In the genomic region with DNA sequence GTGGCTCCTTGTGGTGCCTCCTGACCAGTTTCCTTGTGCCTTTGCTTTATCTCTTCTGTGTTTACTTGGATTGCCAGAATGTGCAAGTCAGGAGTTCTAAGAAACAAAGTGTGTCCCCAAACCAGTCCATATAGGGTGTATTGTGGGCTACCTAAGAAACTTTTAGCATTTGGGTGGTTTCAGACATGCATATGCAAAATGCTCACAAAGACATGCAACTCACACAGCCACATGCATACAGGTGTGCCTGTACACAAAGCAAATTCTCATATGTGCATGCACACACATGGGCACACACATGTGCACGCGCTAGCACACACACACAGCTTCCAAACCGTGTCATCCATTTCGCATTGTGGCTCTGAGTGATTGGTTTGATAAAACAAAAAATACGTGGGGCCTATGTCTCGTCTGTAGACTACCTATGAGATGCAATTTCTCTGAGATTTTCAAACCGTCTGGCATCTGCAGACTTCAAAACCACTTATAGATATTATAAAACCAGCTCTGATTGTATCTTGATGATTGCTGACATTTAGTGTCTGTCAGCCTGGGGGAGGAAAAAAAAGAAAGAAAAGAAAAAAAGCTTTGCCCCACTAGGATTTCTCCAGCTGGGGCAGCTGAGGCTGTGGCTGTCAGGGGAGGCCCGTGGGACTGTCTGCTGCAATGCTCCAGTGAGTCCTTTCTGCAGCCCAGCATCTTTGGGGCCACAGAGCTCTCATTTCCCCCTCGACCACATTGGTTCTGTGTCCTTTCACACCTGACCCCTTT, we compare ENCODE assay signal across 11 cellular contexts.
DNase-seq lines count a peak whose midpoint lies in the region; ATAC-seq, FAIRE-seq and TF ChIP-seq lines count a peak whose summit lies in the region.
"Had no signal": no experiment of that assay in that cellular context is flagged by ENCODE, and none has a peak within 500 bp of the region (broad histone marks: within the 10 kb centered on the region; RNA-seq: fewer than 3 reads in every experiment).

No MANE protein-coding gene starts in this region.

- no peaks in the 10 kb centered on the region for H3K4me1 Mint-ChIP-seq in activated CD8-positive, alpha-beta T cell treated with anti-CD3 and anti-CD28 coated beads, Interleukin-2, amount 10 ng/mL, durations not matched to agents 7 days and 5 days (ENCODE audit: low read depth)
- H3K4me1 Mint-ChIP-seq in activated CD4-positive, alpha-beta T cell treated with anti-CD3 and anti-CD28 coated beads, Interleukin-2, amount 10 ng/mL, durations not matched to agents 7 days and 5 days: no peaks in the 10 kb centered on the region
- H3K4me1 Mint-ChIP-seq: stimulated activated naive CD8-positive, alpha-beta T cell treated with anti-CD3 and anti-CD28 coated beads, Interleukin-15, amount 100 ng/mL, for 72 hours had no signal

- peaks cover 0 to 20% (median 0%) of the 10 kb centered on the region in 45 donors for H3K27me3 ChIP-seq in dorsolateral prefrontal cortex

- H3K4me3 Mint-ChIP-seq in activated CD8-positive, alpha-beta T cell treated with anti-CD3 and anti-CD28 coated beads, Interleukin-2, amount 10 ng/mL, durations not matched to agents 7 days and 5 days: no peak overlapping the region
- no peak overlapping the region for H3K4me3 Mint-ChIP-seq in activated CD4-positive, alpha-beta T cell treated with anti-CD3 and anti-CD28 coated beads, Interleukin-2, amount 10 ng/mL, durations not matched to agents 7 days and 5 days
- H3K4me3 Mint-ChIP-seq: activated CD8-positive, alpha-beta T cell treated with anti-CD3 and anti-CD28 coated beads for 36 hours; stimulated activated naive CD8-positive, alpha-beta T cell treated with anti-CD3 and anti-CD28 coated beads, Interleukin-15, amount 100 ng/mL, for 72 hours had no signal

- peak; percentile 89 for ATAC-seq in GM21367 (IDR thresholded peaks at IDR 0.05; ENCODE audit: unreplicated experiment)
- peak; percentile 94 for ATAC-seq in HG03095 (IDR thresholded peaks at IDR 0.05; ENCODE audit: unreplicated experiment)
- no peak for ATAC-seq in activated CD8-positive, alpha-beta T cell treated with anti-CD3 and anti-CD28 coated beads, Interleukin-2, amount 10 ng/mL, durations not matched to agents 7 days and 5 days
- ATAC-seq: activated CD8-positive, alpha-beta T cell treated with anti-CD3 and anti-CD28 coated beads for 36 hours; stimulated activated naive CD8-positive, alpha-beta T cell treated with anti-CD3 and anti-CD28 coated beads, Interleukin-15, amount 100 ng/mL, for 72 hours had no signal

- CTCF ChIA-PET in activated CD8-positive, alpha-beta T cell treated with anti-CD3 and anti-CD28 coated beads, Interleukin-2, amount 10 ng/mL, durations not matched to agents 7 days and 5 days (lab: Charles Lee): no interaction called here
- CTCF ChIA-PET in activated CD4-positive, alpha-beta T cell treated with anti-CD3 and anti-CD28 coated beads, Interleukin-2, amount 10 ng/mL, durations not matched to agents 7 days and 5 days (lab: Charles Lee): no interaction called here

- H3K27ac ChIP-seq in VCaP (peak overlapping the region; percentile 39; the same call in 1 of the 2 replicates), dorsolateral prefrontal cortex (no peak overlapping the region)
- H3K27ac ChIP-seq: lower lobe of right lung had no signal

- peak; percentile 30 for FAIRE-seq in GM12892 (lab: Jason Lieb, UNC)

- H3K27ac Mint-ChIP-seq in activated CD8-positive, alpha-beta T cell treated with anti-CD3 and anti-CD28 coated beads, Interleukin-2, amount 10 ng/mL, durations not matched to agents 7 days and 5 days: no peak overlapping the region
- H3K27ac Mint-ChIP-seq in activated CD4-positive, alpha-beta T cell treated with anti-CD3 and anti-CD28 coated beads, Interleukin-2, amount 10 ng/mL, durations not matched to agents 7 days and 5 days: no peak overlapping the region
- H3K27ac Mint-ChIP-seq: activated CD8-positive, alpha-beta T cell treated with anti-CD3 and anti-CD28 coated beads for 36 hours; stimulated activated naive CD8-positive, alpha-beta T cell treated with anti-CD3 and anti-CD28 coated beads, Interleukin-15, amount 100 ng/mL, for 72 hours had no signal

- POLR2A ChIA-PET in activated CD8-positive, alpha-beta T cell treated with anti-CD3 and anti-CD28 coated beads, Interleukin-2, amount 10 ng/mL, durations not matched to agents 7 days and 5 days (lab: Charles Lee): no interaction called here
- POLR2A ChIA-PET in activated CD4-positive, alpha-beta T cell treated with anti-CD3 and anti-CD28 coated beads, Interleukin-2, amount 10 ng/mL, durations not matched to agents 7 days and 5 days (lab: Charles Lee): no interaction called here

- TF ChIP-seq CTCF in VCaP (conservative IDR thresholded peaks at IDR 0.05) (no peak), dorsolateral prefrontal cortex (IDR thresholded peaks at IDR 0.05 in 54 of 56, conservative IDR thresholded peaks at IDR 0.05 in 2 of 56; ENCODE audit: low read depth in 1 of 56, partially characterized antibody in 56 of 56) (no peak)

- no peak overlapping the region for H3K4me3 ChIP-seq in dorsolateral prefrontal cortex
- H3K4me3 ChIP-seq: lower lobe of right lung had no signal

- DNase-seq in GM12892 (ENCODE audit: insufficient read length): no peak
- DNase-seq in activated CD8-positive, alpha-beta T cell treated with anti-CD3 and anti-CD28 coated beads, Interleukin-2, amount 10 ng/mL, durations not matched to agents 7 days and 5 days: no peak
- no peak for DNase-seq in Kasumi-1 (lab: John Stamatoyannopoulos, UW)
- no peak for DNase-seq in activated CD4-positive, alpha-beta T cell treated with anti-CD3 and anti-CD28 coated beads, Interleukin-2, amount 10 ng/mL, durations not matched to agents 7 days and 5 days
- no peak for DNase-seq in dorsolateral prefrontal cortex
- DNase-seq: activated CD8-positive, alpha-beta T cell treated with anti-CD3 and anti-CD28 coated beads for 36 hours; lower lobe of right lung; stimulated activated naive CD8-positive, alpha-beta T cell treated with anti-CD3 and anti-CD28 coated beads, Interleukin-15, amount 100 ng/mL, for 72 hours had no signal

- TF ChIP-seq POLR2A in GM12892 (IDR thresholded peaks at IDR 0.05; ENCODE audit: low read depth, low read length): no peak

- intact Hi-C loops in dorsolateral prefrontal cortex (cut with DNase I): no loop called here

- no peaks in the 10 kb centered on the region for H3K9me3 Mint-ChIP-seq in activated CD8-positive, alpha-beta T cell treated with anti-CD3 and anti-CD28 coated beads, Interleukin-2, amount 10 ng/mL, durations not matched to agents 7 days and 5 days (ENCODE audit: insufficient read depth)
- peaks cover 5% of the 10 kb centered on the region for H3K9me3 Mint-ChIP-seq in activated CD4-positive, alpha-beta T cell treated with anti-CD3 and anti-CD28 coated beads, Interleukin-2, amount 10 ng/mL, durations not matched to agents 7 days and 5 days

- no peaks in the 10 kb centered on the region for H3K27me3 Mint-ChIP-seq in activated CD8-positive, alpha-beta T cell treated with anti-CD3 and anti-CD28 coated beads, Interleukin-2, amount 10 ng/mL, durations not matched to agents 7 days and 5 days (ENCODE audit: low read depth)
- no peaks in the 10 kb centered on the region for H3K27me3 Mint-ChIP-seq in activated CD4-positive, alpha-beta T cell treated with anti-CD3 and anti-CD28 coated beads, Interleukin-2, amount 10 ng/mL, durations not matched to agents 7 days and 5 days
- H3K27me3 Mint-ChIP-seq: stimulated activated naive CD8-positive, alpha-beta T cell treated with anti-CD3 and anti-CD28 coated beads, Interleukin-15, amount 100 ng/mL, for 72 hours had no signal

- no peaks in the 10 kb centered on the region for H3K36me3 Mint-ChIP-seq in activated CD8-positive, alpha-beta T cell treated with anti-CD3 and anti-CD28 coated beads, Interleukin-2, amount 10 ng/mL, durations not matched to agents 7 days and 5 days (ENCODE audit: low read depth)
- no peaks in the 10 kb centered on the region for H3K36me3 Mint-ChIP-seq in activated CD4-positive, alpha-beta T cell treated with anti-CD3 and anti-CD28 coated beads, Interleukin-2, amount 10 ng/mL, durations not matched to agents 7 days and 5 days (ENCODE audit: low read depth)
